Comparison of ENCODE assay signal across 13 cellular contexts in the genomic region with DNA sequence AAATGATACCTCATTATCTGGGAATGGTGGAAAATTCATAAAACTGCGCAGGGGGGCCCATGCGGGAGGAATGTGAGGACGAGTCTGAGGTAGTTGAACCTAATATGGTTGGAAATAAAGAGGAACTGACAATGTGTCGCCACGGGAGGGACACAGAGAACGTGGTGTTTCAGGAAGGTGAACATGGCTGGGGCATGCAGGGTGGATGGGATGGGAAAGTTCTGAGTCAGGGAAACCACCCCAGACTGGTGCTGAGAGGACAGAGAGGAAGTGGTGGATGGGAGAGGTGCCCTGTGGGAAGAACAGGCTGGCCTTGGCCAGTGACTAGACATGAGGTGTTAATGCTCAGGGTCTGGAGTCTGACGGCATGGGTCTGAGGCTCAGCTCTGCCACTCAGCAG.
A peak's percentile ranks its signal among the peaks of the same experiment; 100 is the strongest.
DNase-seq lines count a peak whose midpoint lies in the region; ATAC-seq and TF ChIP-seq lines count a peak whose summit lies in the region.
"Had no signal": no experiment of that assay in that cellular context is flagged by ENCODE, and none has a peak within 500 bp of the region (broad histone marks: within the 10 kb centered on the region; RNA-seq: fewer than 3 reads in every experiment).

No MANE protein-coding gene starts in this region.

- H3K36me3 Mint-ChIP-seq in osteocyte (ENCODE audit: unreplicated experiment) = no peaks in the 10 kb centered on the region
- no peaks in the 10 kb centered on the region for H3K36me3 Mint-ChIP-seq in activated naive CD4-positive, alpha-beta T cell treated with anti-CD3 and anti-CD28 coated beads for 36 hours (ENCODE audit: low read depth)

- H3K4me3 Mint-ChIP-seq in osteocyte (ENCODE audit: unreplicated experiment) = no peak overlapping the region
- no peak overlapping the region for H3K4me3 Mint-ChIP-seq in activated naive CD4-positive, alpha-beta T cell treated with anti-CD3 and anti-CD28 coated beads for 36 hours

- no peaks in the 10 kb centered on the region for H3K9me3 ChIP-seq in left lung
- H3K9me3 ChIP-seq: heart right ventricle, thyroid gland had no signal

- ATAC-seq in left lung (peak; percentile 80), HG02798 (IDR thresholded peaks at IDR 0.05; ENCODE audit: poor library complexity, unreplicated experiment) (no peak), HG03135 (IDR thresholded peaks at IDR 0.05; ENCODE audit: unreplicated experiment) (no peak)

- DNase-seq in AG10803 (ENCODE audit: low read depth) (peak; percentile 43), HS-5 (ENCODE audit: low read depth) (peak; percentile 76), amniotic epithelial cell (ENCODE audit: low read depth) (peak; percentile 83), left lung (peak in 1 of 2 donors; percentile 35), osteocyte (ENCODE audit: extremely low spot score, unreplicated experiment) (no peak)
- no peak for DNase-seq in activated naive CD4-positive, alpha-beta T cell treated with anti-CD3 and anti-CD28 coated beads for 36 hours
- DNase-seq: effector memory CD4-positive, alpha-beta T cell; heart right ventricle; NCI-H187; retina; thyroid gland had no signal

- no peaks in the 10 kb centered on the region for H3K27me3 Mint-ChIP-seq in osteocyte (ENCODE audit: unreplicated experiment)
- peaks cover 8% of the 10 kb centered on the region for H3K27me3 Mint-ChIP-seq in activated naive CD4-positive, alpha-beta T cell treated with anti-CD3 and anti-CD28 coated beads for 36 hours (ENCODE audit: low read depth)

- TF ChIP-seq CTCF in AG10803 (conservative IDR thresholded peaks at IDR 0.05; ENCODE audit: low read length) = no peak
- no peak for TF ChIP-seq CTCF in left lung (IDR thresholded peaks at IDR 0.05)
- TF ChIP-seq CTCF in osteocyte (IDR thresholded peaks at IDR 0.05) = no peak

- peaks cover 24% of the 10 kb centered on the region for H3K4me1 Mint-ChIP-seq in osteocyte (ENCODE audit: unreplicated experiment)
- H3K4me1 Mint-ChIP-seq in activated naive CD4-positive, alpha-beta T cell treated with anti-CD3 and anti-CD28 coated beads for 36 hours (ENCODE audit: low read depth) = no peaks in the 10 kb centered on the region

- no peak overlapping the region for H3K27ac Mint-ChIP-seq in osteocyte (ENCODE audit: unreplicated experiment)
- no peak overlapping the region for H3K27ac Mint-ChIP-seq in activated naive CD4-positive, alpha-beta T cell treated with anti-CD3 and anti-CD28 coated beads for 36 hours

- no peaks in the 10 kb centered on the region for H3K36me3 ChIP-seq in left lung
- H3K36me3 ChIP-seq: heart right ventricle, thyroid gland had no signal

- H3K4me1 ChIP-seq in left lung = peaks cover 0 to 20% of the 10 kb centered on the region in 2 donors
- H3K4me1 ChIP-seq: thyroid gland had no signal

- H3K4me3 ChIP-seq in AG10803 (ENCODE audit: low read length) = no peak overlapping the region
- no peak overlapping the region for H3K4me3 ChIP-seq in left lung
- H3K4me3 ChIP-seq: heart right ventricle, thyroid gland had no signal

- H3K27me3 ChIP-seq in left lung = no peaks in the 10 kb centered on the region
- H3K27me3 ChIP-seq: thyroid gland had no signal

- H3K27ac ChIP-seq in left lung = no peak overlapping the region
- H3K27ac ChIP-seq: heart right ventricle, thyroid gland had no signal

- no peaks in the 10 kb centered on the region for H3K9me3 Mint-ChIP-seq in osteocyte (ENCODE audit: unreplicated experiment)
- peaks cover 4% of the 10 kb centered on the region for H3K9me3 Mint-ChIP-seq in activated naive CD4-positive, alpha-beta T cell treated with anti-CD3 and anti-CD28 coated beads for 36 hours

- intact Hi-C loops in left lung (cut with DNase I) = no loop called here
- intact Hi-C loops in activated naive CD4-positive, alpha-beta T cell treated with anti-CD3 and anti-CD28 coated beads for 36 hours (cut with micrococcal nuclease) = no loop called here

- CTCF ChIA-PET in activated naive CD4-positive, alpha-beta T cell treated with anti-CD3 and anti-CD28 coated beads for 36 hours (lab: Charles Lee) = no interaction called here

Comparison
In these comparisons a context has a peak if more than half of its experiments do, and no peak if none do; other contexts are left out.
1. DNase-seq: peak in AG10803 (single experiment), HS-5 (single experiment) and amniotic epithelial cell (single experiment); none in osteocyte (single experiment) and activated naive CD4-positive, alpha-beta T cell treated with anti-CD3 and anti-CD28 coated beads for 36 hours (single experiment).